ENCODE assay signal across 1 cellular context in the genomic region with DNA sequence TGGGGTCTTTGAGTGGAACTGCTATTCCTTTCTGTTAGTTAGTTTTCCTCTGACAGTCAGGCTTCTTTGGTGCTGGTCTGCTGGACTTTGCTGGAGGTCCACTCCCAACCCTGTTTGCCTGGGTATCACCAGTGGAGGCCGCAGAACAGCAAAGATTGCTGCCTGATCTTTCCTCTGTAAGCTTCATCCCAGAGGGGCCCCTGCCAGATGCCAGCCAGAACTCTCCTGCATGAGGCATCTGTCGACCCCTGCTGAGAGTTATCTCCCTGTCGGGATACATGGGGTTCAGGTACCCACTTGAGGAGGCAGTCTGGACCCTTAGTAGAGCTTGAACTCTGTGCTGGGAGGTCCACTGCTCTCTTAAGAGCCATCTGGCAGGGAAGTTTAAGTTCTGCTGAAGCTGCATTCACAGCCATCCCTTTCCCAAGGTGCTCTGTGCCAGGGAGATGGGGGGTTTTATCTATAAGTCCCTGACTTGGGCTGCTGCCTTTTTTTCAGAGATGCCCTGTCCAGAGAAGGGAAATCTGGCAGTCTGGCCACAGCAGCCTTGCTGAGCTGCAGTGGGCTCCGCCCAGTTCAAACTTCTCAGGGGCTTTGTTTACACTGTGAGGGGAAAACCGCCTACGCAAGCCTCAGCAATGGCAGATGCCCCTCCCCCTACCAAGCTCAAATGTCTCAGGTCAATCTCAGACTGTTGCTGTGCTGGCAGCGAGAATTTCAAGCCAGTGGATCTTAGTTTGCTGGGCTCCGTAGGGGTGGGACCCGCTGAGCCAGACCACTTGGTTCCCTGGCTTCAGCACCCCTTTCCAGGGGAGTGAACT.
TF ChIP-seq lines count a peak whose summit lies in the region.

No MANE protein-coding gene starts in this region.

TF ChIP-seq in HepG2, 621 proteins besides CTCF, POLR2A, EP300 and RAD21 (continued from another document and continues in another):
- TF ChIP-seq, protein P1, sequence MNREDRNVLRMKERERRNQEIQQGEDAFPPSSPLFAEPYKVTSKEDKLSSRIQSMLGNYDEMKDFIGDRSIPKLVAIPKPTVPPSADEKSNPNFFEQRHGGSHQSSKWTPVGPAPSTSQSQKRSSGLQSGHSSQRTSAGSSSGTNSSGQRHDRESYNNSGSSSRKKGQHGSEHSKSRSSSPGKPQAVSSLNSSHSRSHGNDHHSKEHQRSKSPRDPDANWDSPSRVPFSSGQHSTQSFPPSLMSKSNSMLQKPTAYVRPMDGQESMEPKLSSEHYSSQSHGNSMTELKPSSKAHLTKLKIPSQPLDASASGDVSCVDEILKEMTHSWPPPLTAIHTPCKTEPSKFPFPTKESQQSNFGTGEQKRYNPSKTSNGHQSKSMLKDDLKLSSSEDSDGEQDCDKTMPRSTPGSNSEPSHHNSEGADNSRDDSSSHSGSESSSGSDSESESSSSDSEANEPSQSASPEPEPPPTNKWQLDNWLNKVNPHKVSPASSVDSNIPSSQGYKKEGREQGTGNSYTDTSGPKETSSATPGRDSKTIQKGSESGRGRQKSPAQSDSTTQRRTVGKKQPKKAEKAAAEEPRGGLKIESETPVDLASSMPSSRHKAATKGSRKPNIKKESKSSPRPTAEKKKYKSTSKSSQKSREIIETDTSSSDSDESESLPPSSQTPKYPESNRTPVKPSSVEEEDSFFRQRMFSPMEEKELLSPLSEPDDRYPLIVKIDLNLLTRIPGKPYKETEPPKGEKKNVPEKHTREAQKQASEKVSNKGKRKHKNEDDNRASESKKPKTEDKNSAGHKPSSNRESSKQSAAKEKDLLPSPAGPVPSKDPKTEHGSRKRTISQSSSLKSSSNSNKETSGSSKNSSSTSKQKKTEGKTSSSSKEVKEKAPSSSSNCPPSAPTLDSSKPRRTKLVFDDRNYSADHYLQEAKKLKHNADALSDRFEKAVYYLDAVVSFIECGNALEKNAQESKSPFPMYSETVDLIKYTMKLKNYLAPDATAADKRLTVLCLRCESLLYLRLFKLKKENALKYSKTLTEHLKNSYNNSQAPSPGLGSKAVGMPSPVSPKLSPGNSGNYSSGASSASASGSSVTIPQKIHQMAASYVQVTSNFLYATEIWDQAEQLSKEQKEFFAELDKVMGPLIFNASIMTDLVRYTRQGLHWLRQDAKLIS (CRISPR knock-in tag; IDR thresholded peaks at IDR 0.05): no peak
- TF ChIP-seq NRL (CRISPR knock-in tag; IDR thresholded peaks at IDR 0.05; ENCODE audit: borderline replicate concordance) (peak; percentile 24; the same call in 1 of the 2 replicates), ZNF775 (CRISPR knock-in tag; IDR thresholded peaks at IDR 0.05; ENCODE audit: borderline replicate concordance) (no peak), ETV6 (CRISPR knock-in tag; conservative IDR thresholded peaks at IDR 0.05) (no peak), KAT2B (IDR thresholded peaks at IDR 0.05; ENCODE audit: borderline replicate concordance, low read depth, low read length) (no peak), ZFP36L2 (CRISPR knock-in tag; IDR thresholded peaks at IDR 0.05) (no peak), MATR3 (CRISPR knock-in tag; IDR thresholded peaks at IDR 0.05) (no peak), ZNF780A (CRISPR knock-in tag; IDR thresholded peaks at IDR 0.05) (no peak), FIP1L1 (IDR thresholded peaks at IDR 0.05; ENCODE audit: borderline replicate concordance, insufficient read depth, low read depth, low read length) (no peak), ISL2 (CRISPR knock-in tag; IDR thresholded peaks at IDR 0.05) (no peak), MEIS1 (CRISPR knock-in tag; IDR thresholded peaks at IDR 0.05; ENCODE audit: borderline replicate concordance) (peak; percentile 64; the same call in 1 of the 2 replicates), ZNF883 (CRISPR knock-in tag; IDR thresholded peaks at IDR 0.05; ENCODE audit: not compliant biosample characterization) (no peak), ZNF629 (CRISPR knock-in tag; conservative IDR thresholded peaks at IDR 0.05) (no peak), ZNF687 (CRISPR knock-in tag; IDR thresholded peaks at IDR 0.05) (peak; percentile 36), SRY (CRISPR knock-in tag; IDR thresholded peaks at IDR 0.05) (no peak), PHF21A (CRISPR knock-in tag; IDR thresholded peaks at IDR 0.05) (peak; percentile 32; the same call in 1 of the 2 replicates), ZFY (CRISPR knock-in tag; IDR thresholded peaks at IDR 0.05) (no peak), ZMYM4 (CRISPR knock-in tag; IDR thresholded peaks at IDR 0.05) (peak; percentile 81), SOX6 (IDR thresholded peaks at IDR 0.05) (no peak), SOX6 (CRISPR knock-in tag; IDR thresholded peaks at IDR 0.05) (peak; percentile 64; the same call in 1 of the 2 replicates), ZNF646 (CRISPR knock-in tag; IDR thresholded peaks at IDR 0.05) (no peak), EZH2 (conservative IDR thresholded peaks at IDR 0.05; ENCODE audit: low read depth, low read length) (no peak), RFXAP (CRISPR knock-in tag; IDR thresholded peaks at IDR 0.05; ENCODE audit: borderline replicate concordance) (peak; percentile 54; the same call in 1 of the 2 replicates), MBNL3 (CRISPR knock-in tag; conservative IDR thresholded peaks at IDR 0.05) (no peak), TOE1 (CRISPR knock-in tag; IDR thresholded peaks at IDR 0.05) (no peak), ZBTB20 (CRISPR knock-in tag; IDR thresholded peaks at IDR 0.05; ENCODE audit: borderline replicate concordance, low read depth) (no peak)
- TF ChIP-seq, protein P2, sequence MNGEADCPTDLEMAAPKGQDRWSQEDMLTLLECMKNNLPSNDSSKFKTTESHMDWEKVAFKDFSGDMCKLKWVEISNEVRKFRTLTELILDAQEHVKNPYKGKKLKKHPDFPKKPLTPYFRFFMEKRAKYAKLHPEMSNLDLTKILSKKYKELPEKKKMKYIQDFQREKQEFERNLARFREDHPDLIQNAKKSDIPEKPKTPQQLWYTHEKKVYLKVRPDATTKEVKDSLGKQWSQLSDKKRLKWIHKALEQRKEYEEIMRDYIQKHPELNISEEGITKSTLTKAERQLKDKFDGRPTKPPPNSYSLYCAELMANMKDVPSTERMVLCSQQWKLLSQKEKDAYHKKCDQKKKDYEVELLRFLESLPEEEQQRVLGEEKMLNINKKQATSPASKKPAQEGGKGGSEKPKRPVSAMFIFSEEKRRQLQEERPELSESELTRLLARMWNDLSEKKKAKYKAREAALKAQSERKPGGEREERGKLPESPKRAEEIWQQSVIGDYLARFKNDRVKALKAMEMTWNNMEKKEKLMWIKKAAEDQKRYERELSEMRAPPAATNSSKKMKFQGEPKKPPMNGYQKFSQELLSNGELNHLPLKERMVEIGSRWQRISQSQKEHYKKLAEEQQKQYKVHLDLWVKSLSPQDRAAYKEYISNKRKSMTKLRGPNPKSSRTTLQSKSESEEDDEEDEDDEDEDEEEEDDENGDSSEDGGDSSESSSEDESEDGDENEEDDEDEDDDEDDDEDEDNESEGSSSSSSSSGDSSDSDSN (CRISPR knock-in tag; IDR thresholded peaks at IDR 0.05): no peak
- TF ChIP-seq, protein P3, sequence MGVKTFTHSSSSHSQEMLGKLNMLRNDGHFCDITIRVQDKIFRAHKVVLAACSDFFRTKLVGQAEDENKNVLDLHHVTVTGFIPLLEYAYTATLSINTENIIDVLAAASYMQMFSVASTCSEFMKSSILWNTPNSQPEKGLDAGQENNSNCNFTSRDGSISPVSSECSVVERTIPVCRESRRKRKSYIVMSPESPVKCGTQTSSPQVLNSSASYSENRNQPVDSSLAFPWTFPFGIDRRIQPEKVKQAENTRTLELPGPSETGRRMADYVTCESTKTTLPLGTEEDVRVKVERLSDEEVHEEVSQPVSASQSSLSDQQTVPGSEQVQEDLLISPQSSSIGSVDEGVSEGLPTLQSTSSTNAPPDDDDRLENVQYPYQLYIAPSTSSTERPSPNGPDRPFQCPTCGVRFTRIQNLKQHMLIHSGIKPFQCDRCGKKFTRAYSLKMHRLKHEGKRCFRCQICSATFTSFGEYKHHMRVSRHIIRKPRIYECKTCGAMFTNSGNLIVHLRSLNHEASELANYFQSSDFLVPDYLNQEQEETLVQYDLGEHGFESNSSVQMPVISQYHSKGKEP (CRISPR knock-in tag; IDR thresholded peaks at IDR 0.05): no peak
- TF ChIP-seq, protein P4, sequence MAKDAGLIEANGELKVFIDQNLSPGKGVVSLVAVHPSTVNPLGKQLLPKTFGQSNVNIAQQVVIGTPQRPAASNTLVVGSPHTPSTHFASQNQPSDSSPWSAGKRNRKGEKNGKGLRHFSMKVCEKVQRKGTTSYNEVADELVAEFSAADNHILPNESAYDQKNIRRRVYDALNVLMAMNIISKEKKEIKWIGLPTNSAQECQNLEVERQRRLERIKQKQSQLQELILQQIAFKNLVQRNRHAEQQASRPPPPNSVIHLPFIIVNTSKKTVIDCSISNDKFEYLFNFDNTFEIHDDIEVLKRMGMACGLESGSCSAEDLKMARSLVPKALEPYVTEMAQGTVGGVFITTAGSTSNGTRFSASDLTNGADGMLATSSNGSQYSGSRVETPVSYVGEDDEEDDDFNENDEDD (CRISPR knock-in tag; IDR thresholded peaks at IDR 0.05; ENCODE audit: borderline replicate concordance): no peak
- TF ChIP-seq, protein P5, sequence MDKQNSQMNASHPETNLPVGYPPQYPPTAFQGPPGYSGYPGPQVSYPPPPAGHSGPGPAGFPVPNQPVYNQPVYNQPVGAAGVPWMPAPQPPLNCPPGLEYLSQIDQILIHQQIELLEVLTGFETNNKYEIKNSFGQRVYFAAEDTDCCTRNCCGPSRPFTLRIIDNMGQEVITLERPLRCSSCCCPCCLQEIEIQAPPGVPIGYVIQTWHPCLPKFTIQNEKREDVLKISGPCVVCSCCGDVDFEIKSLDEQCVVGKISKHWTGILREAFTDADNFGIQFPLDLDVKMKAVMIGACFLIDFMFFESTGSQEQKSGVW (CRISPR knock-in tag; IDR thresholded peaks at IDR 0.05; ENCODE audit: borderline replicate concordance): no peak
